Comparison of ENCODE assay signal across 26 cellular contexts in genomic region chr20:19510626-19511025, GRCh38.
"Had no signal": no experiment of that assay in that cellular context is flagged by ENCODE, and none has a peak within 500 bp of the region (broad histone marks: within the 10 kb centered on the region; RNA-seq: fewer than 3 reads in every experiment).

No MANE protein-coding gene starts in this region.

- H3K4me1 ChIP-seq: left lung, lower lobe of right lung, right atrium auricular region, right lobe of liver, stomach, testis, thyroid gland, transverse colon, upper lobe of right lung had no signal

- ATAC-seq: left colon; left lung; lower lobe of right lung; naive thymus-derived CD8-positive, alpha-beta T cell; right lobe of liver; stimulated activated naive B cell treated with anti-CD40 and anti-IgM and Interleukin-4, amounts not matched to agents 10 μg/mL and 1 μg/mL and 100 μg/mL, for 72 hours; stimulated activated naive CD8-positive, alpha-beta T cell treated with anti-CD3 and anti-CD28 coated beads, Interleukin-15, Interleukin-2, amounts not matched to agents 100 U/mL and 50 U/mL, for 24 hours; upper lobe of right lung had no signal

- H3K36me3 ChIP-seq: left lung, lower lobe of right lung, ovary, right atrium auricular region, right lobe of liver, stomach, thyroid gland, transverse colon, upper lobe of right lung had no signal

- H3K9me3 ChIP-seq: left lung, lower lobe of right lung, ovary, right atrium auricular region, right lobe of liver, stomach, testis, thyroid gland, transverse colon, upper lobe of right lung had no signal

- FAIRE-seq: islet of Langerhans, kidney, urothelium cell line had no signal

- H3K27ac ChIP-seq: left lung, lower lobe of right lung, ovary, right atrium auricular region, right lobe of liver, skin epidermis, stomach, testis, thyroid gland, transverse colon, upper lobe of right lung had no signal

- H3K27me3 ChIP-seq: left lung, ovary, right atrium auricular region, right lobe of liver, stomach, testis, thyroid gland, transverse colon, upper lobe of right lung had no signal

- DNase-seq: hypothalamus; immature natural killer cell; kidney; left colon; left lung; lower lobe of right lung; mammary epithelial cell; mesenchymal stem cell; naive thymus-derived CD8-positive, alpha-beta T cell; ovary; right lobe of liver; stimulated activated CD4-positive, alpha-beta T cell treated with anti-CD3 and anti-CD28 coated beads, Interleukin-12 subunit alpha, Interleukin-12 subunit beta, amount 100 ng/mL, for 4 hours; stimulated activated CD4-positive, alpha-beta T cell treated with anti-CD3 and anti-CD28 coated beads, Interleukin-15, amount 100 ng/mL, for 24 hours; stimulated activated CD4-positive, alpha-beta T cell treated with anti-CD3 and anti-CD28 coated beads, Interleukin-2, amount 100 ng/mL, for 24 hours; stimulated activated CD4-positive, alpha-beta T cell treated with anti-CD3 and anti-CD28 coated beads, Interleukin-4, amount 100 ng/mL, for 1 hour; stimulated activated naive B cell treated with anti-CD40 and anti-IgM and Interleukin-4, amounts not matched to agents 10 μg/mL and 1 μg/mL and 100 μg/mL, for 72 hours; stimulated activated naive CD8-positive, alpha-beta T cell treated with anti-CD3 and anti-CD28 coated beads, Interleukin-15, Interleukin-2, amounts not matched to agents 100 U/mL and 50 U/mL, for 24 hours; stomach; testis; thyroid gland; transverse colon; upper lobe of right lung had no signal

- H3K4me3 ChIP-seq: left lung, lower lobe of right lung, ovary, right atrium auricular region, right lobe of liver, skin epidermis, stomach, testis, thyroid gland, transverse colon, upper lobe of right lung had no signal
